ENCODE assay signal across 8 cellular contexts in the genomic region with DNA sequence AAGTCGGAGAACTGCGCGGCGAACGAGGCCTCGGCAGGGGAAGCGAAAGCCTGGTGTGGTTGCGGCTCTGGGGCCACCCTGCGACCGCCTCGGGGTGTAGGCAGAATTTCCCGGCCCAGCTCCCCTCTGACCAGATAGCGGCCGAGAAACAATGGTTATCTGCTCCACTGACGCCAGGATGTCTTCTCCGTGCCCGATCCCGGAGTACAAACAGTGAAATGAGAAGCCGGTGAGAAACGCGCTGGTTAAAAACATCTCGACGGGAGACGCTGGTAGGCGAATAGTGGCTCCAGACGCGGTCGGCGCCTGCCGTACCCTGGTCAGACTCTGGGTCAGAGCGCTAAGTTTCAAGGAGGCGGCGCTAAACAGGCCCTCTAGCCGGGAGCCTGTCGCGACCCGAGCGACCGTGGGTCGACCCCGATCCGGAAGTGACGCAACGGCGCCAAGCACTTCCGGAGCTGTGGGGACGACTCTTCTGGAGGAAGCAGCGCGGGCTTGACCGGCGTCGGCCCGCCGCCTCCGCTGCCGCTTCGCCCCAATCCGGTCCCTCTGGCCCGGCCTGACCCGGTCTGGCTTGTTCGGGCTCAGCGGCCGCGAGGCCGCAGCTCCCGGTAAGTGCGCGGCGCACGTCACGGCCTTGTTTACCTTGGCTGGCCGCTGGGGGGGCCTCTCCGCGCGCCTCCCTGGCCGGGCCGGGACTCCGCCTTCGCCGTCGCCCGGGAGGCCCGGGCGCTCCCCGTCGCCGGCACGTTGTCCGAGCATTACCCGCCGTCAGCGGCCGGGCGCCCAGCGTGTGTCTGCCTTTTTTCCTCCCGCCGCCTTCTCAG. TPM values are rescaled to one million over a fixed set of nuclear protein-coding genes. Genes with fewer than 3 reads are reported as not detected.
A peak's percentile ranks its signal among the peaks of the same experiment; 100 is the strongest.
DNase-seq lines count a peak whose midpoint lies in the region; ATAC-seq and TF ChIP-seq lines count a peak whose summit lies in the region.

ARIH2 (plus strand) TSS at position 455 of the 827 bp plus-strand sequence. CDS start 8,717 bp downstream, outside the sequence.

- peak within 1 kb of the TSS; percentile 90 for H3K4me3 Mint-ChIP-seq in activated CD4-positive, alpha-beta T cell treated with anti-CD3 and anti-CD28 coated beads for 36 hours

- TF ChIP-seq CTCF in AG10803 (conservative IDR thresholded peaks at IDR 0.05; ENCODE audit: low read length): no peak; the same call in 1 of the 2 replicates

- CTCF ChIA-PET in activated CD4-positive, alpha-beta T cell treated with anti-CD3 and anti-CD28 coated beads for 36 hours (lab: Charles Lee): interaction anchor here (0.6 to 3.8 kb wide), 8 partner anchors 10 to 104 kb away, joined by 3 to 15 read pairs (median 4); no protein-coding TSS in a partner anchor

- H3K4me1 Mint-ChIP-seq in activated CD4-positive, alpha-beta T cell treated with anti-CD3 and anti-CD28 coated beads for 36 hours: peaks cover 30% of the 10 kb centered on the region

- H3K4me3 ChIP-seq in AG10803 (ENCODE audit: low read length): peak within 1 kb of the TSS; percentile 85

- POLR2A ChIA-PET in activated CD4-positive, alpha-beta T cell treated with anti-CD3 and anti-CD28 coated beads for 36 hours (lab: Charles Lee): interaction anchor here (0.6 to 3.0 kb wide), 11 partner anchors 9 to 1674 kb away, joined by 3 to 18 read pairs (median 5); partner anchors contain the start of genes NDUFAF3, P4HTM, PRKAR2A and SLC25A20

- no peaks in the 10 kb centered on the region for H3K9me3 Mint-ChIP-seq in activated CD4-positive, alpha-beta T cell treated with anti-CD3 and anti-CD28 coated beads for 36 hours (ENCODE audit: low read depth)

- intact Hi-C loops in activated CD4-positive, alpha-beta T cell treated with anti-CD3 and anti-CD28 coated beads for 36 hours (cut with DNase I, micrococcal nuclease): loop anchor here (1.0 to 10.0 kb wide), 24 partner anchors 10 to 1406 kb away; partner anchors contain the start of genes PRKAR2A (in 2 of the 2), QRICH1 (in 2 of the 2), SLC25A20 (in 2 of the 2) and APEH (in 1 of the 2)

- peaks cover 23% of the 10 kb centered on the region for H3K36me3 Mint-ChIP-seq in activated CD4-positive, alpha-beta T cell treated with anti-CD3 and anti-CD28 coated beads for 36 hours (ENCODE audit: low read depth)

- no peaks in the 10 kb centered on the region for H3K27me3 Mint-ChIP-seq in activated CD4-positive, alpha-beta T cell treated with anti-CD3 and anti-CD28 coated beads for 36 hours

- peak; percentile 92 for DNase-seq in AG10803 (ENCODE audit: low read depth)
- DNase-seq in NCI-H510A treated with DMSO at 0.1 percent for 48 hours (lab: John Stamatoyannopoulos, UW): peak; percentile 65
- DNase-seq in activated CD4-positive, alpha-beta T cell treated with anti-CD3 and anti-CD28 coated beads for 36 hours: peak; percentile 94
- peak; percentile 94 for DNase-seq in kidney tubule cell (ENCODE audit: low spot score)
- peak; percentile 69 to 78 for DNase-seq in stimulated activated CD4-positive, alpha-beta T cell treated with anti-CD3 and anti-CD28 coated beads, Interleukin-1b, Interleukin-23, amount 100 ng/mL, for 4 hours (ENCODE audit: low read depth in 2 of 2)

- peak within 1 kb of the TSS; percentile 86 for H3K27ac ChIP-seq in cingulate gyrus (ENCODE audit: low read depth, low read length)

- ATAC-seq in GM18907 (IDR thresholded peaks at IDR 0.05; ENCODE audit: unreplicated experiment): peak; percentile 80
- ATAC-seq in HG03159 (IDR thresholded peaks at IDR 0.05; ENCODE audit: unreplicated experiment): peak; percentile 76
- ATAC-seq in activated CD4-positive, alpha-beta T cell treated with anti-CD3 and anti-CD28 coated beads for 36 hours: peak; percentile 75

- H3K27ac Mint-ChIP-seq in activated CD4-positive, alpha-beta T cell treated with anti-CD3 and anti-CD28 coated beads for 36 hours: peak within 1 kb of the TSS; percentile 100

RNA-seq across cellular contexts. Expression of gene ARIH2, which starts in this region (rescaled TPM):
- total RNA-seq in activated CD4-positive, alpha-beta T cell treated with anti-CD3 and anti-CD28 coated beads for 36 hours: 100 to 1,000 TPM; 105 to 112 TPM

Comparison
In these comparisons a context has a peak if more than half of its experiments do, and no peak if none do; other contexts are left out.
1. Peak in every context shown above with its lines: DNase-seq, ATAC-seq, H3K4me3 ChIP-seq and H3K27ac ChIP-seq.